8 cellular contexts compared by ENCODE assay signal in genomic region chr9:72315510-72316287, GRCh38. TPM values are rescaled to one million over a fixed set of nuclear protein-coding genes. Genes with fewer than 3 reads are reported as not detected.
DNase-seq lines count a peak whose midpoint lies in the region; ATAC-seq and TF ChIP-seq lines count a peak whose summit lies in the region.

No MANE protein-coding gene starts in this region.

- TF ChIP-seq CTCF in PC-9 (conservative IDR thresholded peaks at IDR 0.05) = no peak

- H3K27ac ChIP-seq in PC-9 = peak overlapping the region; percentile 70

- no peaks in the 10 kb centered on the region for H4K20me1 ChIP-seq in PC-9 (ENCODE audit: insufficient read depth)

- H3K9me2 ChIP-seq in PC-9 (ENCODE audit: insufficient read depth) = no peaks in the 10 kb centered on the region

- H3K4me3 ChIP-seq in H7 (ENCODE audit: insufficient read depth, low read depth, low read length) (no peak overlapping the region), PC-9 (peak overlapping the region; percentile 36; the same call in 1 of the 2 replicates)

- no peaks in the 10 kb centered on the region for H3K9me3 ChIP-seq in PC-9 (ENCODE audit: insufficient read depth, low read depth)

- ATAC-seq in HG03196 (IDR thresholded peaks at IDR 0.05; ENCODE audit: unreplicated experiment) (no peak), HG02840 (IDR thresholded peaks at IDR 0.05; ENCODE audit: low FRiP score, unreplicated experiment) (no peak), HG02763 (IDR thresholded peaks at IDR 0.05; ENCODE audit: unreplicated experiment) (no peak)

- peak overlapping the region; percentile 72 for H3K4me2 ChIP-seq in PC-9

- CTCF ChIA-PET in PC-9 (lab: Charles Lee) = interaction anchor here (0.5 to 1.0 kb wide), 3 partner anchors 36 to 429 kb away, joined by 3 to 5 read pairs (median 4); no protein-coding TSS in a partner anchor

- no peaks in the 10 kb centered on the region for H3K79me2 ChIP-seq in PC-9 (ENCODE audit: low read depth)

- H3K27me3 ChIP-seq in H7 (ENCODE audit: control insufficient read depth, insufficient read depth, low read length) (no peaks in the 10 kb centered on the region), PC-9 (ENCODE audit: insufficient read depth, low read depth) (no peaks in the 10 kb centered on the region)

- POLR2A ChIA-PET in PC-9 (lab: Charles Lee; ENCODE audit: unreplicated experiment) = interaction anchor here (0.6 to 1.0 kb wide), 15 partner anchors 11 to 861 kb away, joined by 3 to 19 read pairs (median 6); partner anchors contain the start of genes C9orf85 and ZFAND5

- peaks cover 39% of the 10 kb centered on the region for H3K4me1 ChIP-seq in PC-9 (replicated peaks; ENCODE audit: insufficient read depth)

- intact Hi-C loops in PC-9 (cut with micrococcal nuclease; ENCODE audit: unreplicated experiment) = loop anchor here (2.0 to 5.0 kb wide), 3 partner anchors 47 to 227 kb away; no protein-coding TSS in a partner anchor

- peak overlapping the region; percentile 64 for H2AFZ ChIP-seq in PC-9

- H3K36me3 ChIP-seq in H7 (replicated peaks; ENCODE audit: control insufficient read depth, insufficient read depth, low read length) = no peaks in the 10 kb centered on the region
- no peaks in the 10 kb centered on the region for H3K36me3 ChIP-seq in PC-9 (ENCODE audit: low read depth)

- peaks cover 31% of the 10 kb centered on the region for H3F3A ChIP-seq in PC-9 (ENCODE audit: insufficient read depth, low read depth)

- BruUV-seq in PC-9 (replicated peaks; lab: Mats Ljungman, UMichigan) = no TSS peak

- DNase-seq in H7 = peak; percentile 25
- peak; percentile 68 to 92 for DNase-seq in PC-9
- peak; percentile 85 for DNase-seq in fibroblast of the conjunctiva (ENCODE audit: low read depth)
- peak; percentile 100 for DNase-seq in renal cortical epithelial cell (ENCODE audit: low read depth)
- no peak for DNase-seq in NCI-H1930 (lab: John Stamatoyannopoulos, UW)

RNA-seq across cellular contexts. Expression of gene ZFAND5, which starts 49.3 kb away (rescaled TPM):
- total RNA-seq in H7 (2014; rRNA removed; shearing (Covaris generic)) = 124 and 145 TPM in 2 replicates
- total RNA-seq in PC-9 (2021) = 217 and 227 TPM in 2 replicates
- 134 and 256 TPM in 2 replicates for total RNA-seq in renal cortical epithelial cell

Comparison
In these comparisons a context has a peak if more than half of its experiments do, and no peak if none do; other contexts are left out.
1. DNase-seq: peak in H7 (single experiment), PC-9 (2 of 2), fibroblast of the conjunctiva (single experiment) and renal cortical epithelial cell (single experiment); none in NCI-H1930 (0 of 2).